11 cellular contexts compared by ENCODE assay signal in genomic region chr15:89772933-89773583, GRCh38. TPM values are rescaled to one million over a fixed set of nuclear protein-coding genes. Genes with fewer than 3 reads are reported as not detected.
DNase-seq lines count a peak whose midpoint lies in the region; ATAC-seq and TF ChIP-seq lines count a peak whose summit lies in the region.
"Had no signal": no experiment of that assay in that cellular context is flagged by ENCODE, and none has a peak within 500 bp of the region (broad histone marks: within the 10 kb centered on the region; RNA-seq: fewer than 3 reads in every experiment).

No MANE protein-coding gene starts in this region.

- in situ Hi-C loops in SK-MEL-5 (cut with HindIII; ENCODE audit: low pct_unique_long_range_greater_than_20kb, low sequenced_read_pairs): loop anchor here (25.0 kb wide), 1 partner anchor 89 kb away; no protein-coding TSS in a partner anchor

- ATAC-seq in GM19351 (IDR thresholded peaks at IDR 0.05; ENCODE audit: unreplicated experiment) (peak; percentile 52), heart right ventricle (no peak)

- H3K9me3 ChIP-seq in heart right ventricle: no peaks in the 10 kb centered on the region

- no peak overlapping the region for H2AFZ ChIP-seq in ACC112 (ENCODE audit: low read length, unreplicated experiment)

- H3K36me3 ChIP-seq in ACC112 (ENCODE audit: insufficient read depth, low read length) (no peaks in the 10 kb centered on the region), heart right ventricle (no peaks in the 10 kb centered on the region)

- peak overlapping the region; percentile 66 for H3K27ac ChIP-seq in ACC112 (ENCODE audit: low read depth, low read length)
- H3K27ac ChIP-seq in heart right ventricle: no peak overlapping the region

- H3K4me3 ChIP-seq in ACC112 (ENCODE audit: low read depth, low read length): no peak overlapping the region
- H3K4me3 ChIP-seq in heart right ventricle: no peak overlapping the region

- peaks cover 31% of the 10 kb centered on the region for H3K4me1 ChIP-seq in ACC112 (ENCODE audit: control insufficient read depth, insufficient read depth, low read length, unreplicated experiment)
- peaks cover 7 to 20% (median 15%) of the 10 kb centered on the region in 9 donors for H3K4me1 ChIP-seq in heart right ventricle

- TF ChIP-seq CTCF in heart right ventricle (IDR thresholded peaks at IDR 0.05): peak in 2 of 9 donors; percentile 7 to 17

- DNase-seq in SK-MEL-5 (ENCODE audit: low read depth, low spot score) (peak; percentile 36), fibroblast of the conjunctiva (ENCODE audit: low read depth) (peak; percentile 10), cerebellar nuclear complex (lab: John Stamatoyannopoulos, UW) (no peak), GOT3 (lab: John Stamatoyannopoulos, UW) (no peak), heart right ventricle (no peak), SKM-1 (lab: John Stamatoyannopoulos, UW; ENCODE audit: unreplicated experiment) (no peak)
- DNase-seq: NCI-H2029 had no signal

- H3K27me3 ChIP-seq in ACC112 (ENCODE audit: insufficient read depth, low read length) (no peaks in the 10 kb centered on the region), heart right ventricle (peaks cover 0 to 14% (median 0%) of the 10 kb centered on the region in 7 donors)

- WGBS in heart right ventricle, 2 donors: 73 to 74% methylated on average over 3 of the region's 3 CpGs

- intact Hi-C loops in heart right ventricle (cut with DNase I): no loop called here

- no peaks in the 10 kb centered on the region for H3K79me2 ChIP-seq in ACC112 (ENCODE audit: control insufficient read depth, insufficient read depth, low read length, unreplicated experiment)

RNA-seq across cellular contexts. Expression of gene MESP2, which starts 3.1 kb away (rescaled TPM):
- 0.13 and 0.27 TPM in 2 replicates for total RNA-seq in SK-MEL-5 (2014; rRNA removed; shearing (Covaris generic))
- 0.10 and 0.35 TPM in 2 replicates for polyA plus RNA-seq in SK-MEL-5 (2015; cell fraction: cytosol; rRNA removed)
- polyA plus RNA-seq in SK-MEL-5 (2015; cell fraction: nucleus; rRNA removed): not detected in 2 replicates
- under 1 TPM in 5 of 10 donors, not detected in 5; 0.21 to 0.52 (median 0.32) TPM for total RNA-seq in heart right ventricle
- polyA plus RNA-seq in heart right ventricle: under 1 TPM; 0.04 to 0.73 TPM
- total RNA-seq: frontal cortex; T-helper 1 cell treated with Interleukin-12 subunit alpha and Interleukin-12 subunit beta and Interleukin-4 antibody, amounts not matched to agents 30 ng/mL and 1 ng/mL, for 36 hours had no signal

RNA-seq across cellular contexts. Expression of gene MESP1, which starts 22.0 kb away (rescaled TPM):
- total RNA-seq in SK-MEL-5 (2014; rRNA removed; shearing (Covaris generic)): 0.74 and 0.88 TPM in 2 replicates
- 0.69 and 0.70 TPM in 2 replicates for polyA plus RNA-seq in SK-MEL-5 (2015; cell fraction: cytosol; rRNA removed)
- not detected in 2 replicates for polyA plus RNA-seq in SK-MEL-5 (2015; cell fraction: nucleus; rRNA removed)
- 1 to 10 TPM; 1.3 to 7.6 (median 5.6) TPM for total RNA-seq in heart right ventricle
- 1 to 10 TPM; 1.3 to 9.2 TPM for polyA plus RNA-seq in heart right ventricle

RNA-seq across cellular contexts. Expression of gene ANPEP, which starts 41.6 kb away (rescaled TPM):
- not detected in 2 replicates for total RNA-seq in SK-MEL-5 (2014; rRNA removed; shearing (Covaris generic))
- 0.02 TPM in 1 of 2 replicates, not detected in the other for polyA plus RNA-seq in SK-MEL-5 (2015; cell fraction: cytosol; rRNA removed)
- 0.05 TPM in 1 of 2 replicates, not detected in the other for polyA plus RNA-seq in SK-MEL-5 (2015; cell fraction: nucleus; rRNA removed)
- total RNA-seq in heart right ventricle: 10 to 100 TPM in 1 of 10 donors, 1 to 10 TPM in 8, under 1 TPM in 1; 0.77 to 17.8 (median 2.4) TPM
- 1 to 10 TPM; 6.1 to 9.9 TPM for polyA plus RNA-seq in heart right ventricle

Comparison
In these comparisons a context has a peak if more than half of its experiments do, and no peak if none do; other contexts are left out.
1. DNase-seq: peak in SK-MEL-5 (single experiment) and fibroblast of the conjunctiva (single experiment); none in cerebellar nuclear complex (0 of 2), GOT3 (single experiment), heart right ventricle (0 of 2) and SKM-1 (single experiment).